ENCODE assay signal across 8 cellular contexts in the genomic region with DNA sequence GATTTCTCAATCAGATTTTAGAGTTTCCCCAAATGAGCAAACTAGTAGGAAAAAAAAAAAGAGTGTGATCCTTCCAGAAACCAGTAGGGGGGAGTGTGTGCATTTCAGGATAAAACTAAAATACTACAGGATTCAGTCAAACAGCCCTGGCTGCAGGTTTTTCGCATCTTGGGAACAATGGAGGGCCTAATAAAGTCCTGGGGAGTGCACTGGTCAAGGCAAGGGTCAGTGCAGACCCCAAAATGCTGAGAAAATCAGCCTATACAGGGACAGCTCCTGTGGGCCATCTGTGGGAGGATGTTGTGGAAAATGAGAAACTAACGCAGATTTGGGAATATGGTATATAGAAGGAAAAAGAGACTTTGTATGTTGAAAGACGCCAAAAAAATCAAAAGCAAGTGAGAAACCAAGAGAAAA. TPM values are rescaled to one million over a fixed set of nuclear protein-coding genes. Genes with fewer than 3 reads are reported as not detected.
DNase-seq lines count a peak whose midpoint lies in the region; FAIRE-seq and TF ChIP-seq lines count a peak whose summit lies in the region.

No MANE protein-coding gene starts in this region.

- no peaks in the 10 kb centered on the region for H3K9me2 ChIP-seq in neural cell (ENCODE audit: insufficient read depth, low read length)

- H3K79me2 ChIP-seq in neural cell (replicated peaks; ENCODE audit: insufficient read depth, low read length), result no peaks in the 10 kb centered on the region

- H3K36me3 ChIP-seq in A673 (ENCODE audit: insufficient read depth, low read length, poor library complexity, severe bottlenecking) (no peaks in the 10 kb centered on the region), neural cell (ENCODE audit: insufficient read depth, low read length) (no peaks in the 10 kb centered on the region), MG63 (no peaks in the 10 kb centered on the region)

- H2AFZ ChIP-seq in neural cell (ENCODE audit: low read depth, low read length), result no peak overlapping the region

- no peak overlapping the region for H3K9ac ChIP-seq in neural cell (ENCODE audit: low read length)

- no peaks in the 10 kb centered on the region for H3F3A ChIP-seq in neural cell (ENCODE audit: insufficient read depth, low read length, poor library complexity, severe bottlenecking)

- H3K27me3 ChIP-seq in A673 (replicated peaks; ENCODE audit: insufficient read depth, low read depth, low read length, poor library complexity) (no peaks in the 10 kb centered on the region), neural cell (ENCODE audit: insufficient read depth, low read depth, low read length) (no peaks in the 10 kb centered on the region), MG63 (no peaks in the 10 kb centered on the region)

- no peak overlapping the region for H3K4me3 ChIP-seq in A673 (ENCODE audit: low read depth, low read length, poor library complexity, severe bottlenecking)
- no peak overlapping the region for H3K4me3 ChIP-seq in neural cell (ENCODE audit: low read length)
- H3K4me3 ChIP-seq in MG63, result no peak overlapping the region

- BruUV-seq in A673 (replicated peaks; lab: Mats Ljungman, UMichigan), result no TSS peak

- TF ChIP-seq CTCF in A673 (conservative IDR thresholded peaks at IDR 0.05; ENCODE audit: low read depth, low read length) (peak; percentile 71), neural cell (IDR thresholded peaks at IDR 0.05; ENCODE audit: poor library complexity, severe bottlenecking) (peak; percentile 70)

- H3K4me1 ChIP-seq in A673 (ENCODE audit: insufficient read depth, low read length, poor library complexity, severe bottlenecking), result peaks cover 6% of the 10 kb centered on the region

- DNase-seq in A673 (ENCODE audit: low spot score) (peak; percentile 62), GM18507 (ENCODE audit: extremely low spot score, insufficient read length, low read depth) (no peak), NCI-H748 (lab: John Stamatoyannopoulos, UW; ENCODE audit: unreplicated experiment) (peak; percentile 42), dedifferentiated amniotic fluid mesenchymal stem cell (ENCODE audit: extremely low spot score) (peak; percentile 38), MG63 (no peak), NCI-H1436 treated with DMSO at 0.1 percent for 48 hours (lab: John Stamatoyannopoulos, UW) (no peak)
- no peak for DNase-seq in activated CD4-positive, alpha-beta T cell treated with anti-CD3 and anti-CD28 coated beads, Interleukin-2, amount 50 U/mL, for 48 hours

- TF ChIP-seq RAD21 in neural cell (conservative IDR thresholded peaks at IDR 0.05), result peak; percentile 66

- H3K27ac ChIP-seq in A673 (ENCODE audit: low read depth, low read length, poor library complexity, severe bottlenecking) (no peak overlapping the region), neural cell (ENCODE audit: low read length) (no peak overlapping the region)

- POLR2A ChIA-PET in A673 (lab: Charles Lee; ENCODE audit: low non-redundant PET), result no interaction called here

- no peak for TF ChIP-seq EP300 in neural cell (conservative IDR thresholded peaks at IDR 0.05; ENCODE audit: poor library complexity, severe bottlenecking)

- H3K9me3 ChIP-seq in A673 (ENCODE audit: low read depth, low read length, poor library complexity, severe bottlenecking), result no peaks in the 10 kb centered on the region
- no peaks in the 10 kb centered on the region for H3K9me3 ChIP-seq in neural cell (ENCODE audit: low read length)
- no peaks in the 10 kb centered on the region for H3K9me3 ChIP-seq in MG63

- H4K20me1 ChIP-seq in neural cell (ENCODE audit: insufficient read depth), result no peaks in the 10 kb centered on the region

- intact Hi-C loops in A673 (cut with micrococcal nuclease; ENCODE audit: unreplicated experiment), result no loop called here

- CTCF ChIA-PET in A673 (lab: Charles Lee), result interaction anchor here (0.7 kb wide), 1 partner anchor 154 kb away, joined by 3 read pairs; no protein-coding TSS in a partner anchor

- FAIRE-seq in GM18507 (lab: Jason Lieb, UNC), result peak; percentile 44

- H3K4me2 ChIP-seq in neural cell (ENCODE audit: low read length), result no peak overlapping the region

TF ChIP-seq in neural cell, 6 proteins besides CTCF, POLR2A, EP300 and RAD21:
- TF ChIP-seq EZH2 (IDR thresholded peaks at IDR 0.05; ENCODE audit: borderline replicate concordance, insufficient read depth, low read length, poor library complexity, severe bottlenecking), result no peak
- TF ChIP-seq SMC3 (conservative IDR thresholded peaks at IDR 0.05; ENCODE audit: poor library complexity), result peak; percentile 69
- no peak for TF ChIP-seq POLR2AphosphoS5 (IDR thresholded peaks at IDR 0.05)
- TF ChIP-seq, protein P1, sequence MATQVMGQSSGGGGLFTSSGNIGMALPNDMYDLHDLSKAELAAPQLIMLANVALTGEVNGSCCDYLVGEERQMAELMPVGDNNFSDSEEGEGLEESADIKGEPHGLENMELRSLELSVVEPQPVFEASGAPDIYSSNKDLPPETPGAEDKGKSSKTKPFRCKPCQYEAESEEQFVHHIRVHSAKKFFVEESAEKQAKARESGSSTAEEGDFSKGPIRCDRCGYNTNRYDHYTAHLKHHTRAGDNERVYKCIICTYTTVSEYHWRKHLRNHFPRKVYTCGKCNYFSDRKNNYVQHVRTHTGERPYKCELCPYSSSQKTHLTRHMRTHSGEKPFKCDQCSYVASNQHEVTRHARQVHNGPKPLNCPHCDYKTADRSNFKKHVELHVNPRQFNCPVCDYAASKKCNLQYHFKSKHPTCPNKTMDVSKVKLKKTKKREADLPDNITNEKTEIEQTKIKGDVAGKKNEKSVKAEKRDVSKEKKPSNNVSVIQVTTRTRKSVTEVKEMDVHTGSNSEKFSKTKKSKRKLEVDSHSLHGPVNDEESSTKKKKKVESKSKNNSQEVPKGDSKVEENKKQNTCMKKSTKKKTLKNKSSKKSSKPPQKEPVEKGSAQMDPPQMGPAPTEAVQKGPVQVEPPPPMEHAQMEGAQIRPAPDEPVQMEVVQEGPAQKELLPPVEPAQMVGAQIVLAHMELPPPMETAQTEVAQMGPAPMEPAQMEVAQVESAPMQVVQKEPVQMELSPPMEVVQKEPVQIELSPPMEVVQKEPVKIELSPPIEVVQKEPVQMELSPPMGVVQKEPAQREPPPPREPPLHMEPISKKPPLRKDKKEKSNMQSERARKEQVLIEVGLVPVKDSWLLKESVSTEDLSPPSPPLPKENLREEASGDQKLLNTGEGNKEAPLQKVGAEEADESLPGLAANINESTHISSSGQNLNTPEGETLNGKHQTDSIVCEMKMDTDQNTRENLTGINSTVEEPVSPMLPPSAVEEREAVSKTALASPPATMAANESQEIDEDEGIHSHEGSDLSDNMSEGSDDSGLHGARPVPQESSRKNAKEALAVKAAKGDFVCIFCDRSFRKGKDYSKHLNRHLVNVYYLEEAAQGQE (IDR thresholded peaks at IDR 0.05; ENCODE audit: borderline replicate concordance), result no peak
- no peak for TF ChIP-seq MXI1 (conservative IDR thresholded peaks at IDR 0.05; ENCODE audit: poor library complexity, severe bottlenecking)
- no peak for TF ChIP-seq TAF1 (IDR thresholded peaks at IDR 0.05; ENCODE audit: low read depth)

RNA-seq across cellular contexts. Expression of a gene that starts 22.2 kb away (rescaled TPM):
- total RNA-seq in A673 (2021), result 46.7 and 55.7 TPM in 2 replicates
- 106 and 121 TPM in 2 replicates for polyA plus RNA-seq in neural cell
- polyA minus RNA-seq in neural cell, result 40.7 and 50.9 TPM in 2 replicates
- total RNA-seq in MG63 (2014; rRNA removed; shearing (Covaris generic); ENCODE audit: low replicate concordance), result 12.5 and 27.3 TPM in 2 replicates

RNA-seq across cellular contexts. Expression of a gene that starts 23.3 kb away (rescaled TPM):
- not detected in 2 replicates for total RNA-seq in A673 (2021)
- polyA plus RNA-seq in neural cell, result not detected in 2 replicates
- not detected in 2 replicates for polyA minus RNA-seq in neural cell
- not detected in 2 replicates for total RNA-seq in MG63 (2014; rRNA removed; shearing (Covaris generic); ENCODE audit: low replicate concordance)

Comparison
In these comparisons a context has a peak if more than half of its experiments do, and no peak if none do; other contexts are left out.
1. DNase-seq: peak in A673 (single experiment), NCI-H748 (single experiment) and dedifferentiated amniotic fluid mesenchymal stem cell (single experiment); none in GM18507 (single experiment), MG63 (single experiment), activated CD4-positive, alpha-beta T cell treated with anti-CD3 and anti-CD28 coated beads, Interleukin-2, amount 50 U/mL, for 48 hours (0 of 2) and NCI-H1436 treated with DMSO at 0.1 percent for 48 hours (single experiment).